8 cellular contexts compared by ENCODE assay signal in the genomic region with DNA sequence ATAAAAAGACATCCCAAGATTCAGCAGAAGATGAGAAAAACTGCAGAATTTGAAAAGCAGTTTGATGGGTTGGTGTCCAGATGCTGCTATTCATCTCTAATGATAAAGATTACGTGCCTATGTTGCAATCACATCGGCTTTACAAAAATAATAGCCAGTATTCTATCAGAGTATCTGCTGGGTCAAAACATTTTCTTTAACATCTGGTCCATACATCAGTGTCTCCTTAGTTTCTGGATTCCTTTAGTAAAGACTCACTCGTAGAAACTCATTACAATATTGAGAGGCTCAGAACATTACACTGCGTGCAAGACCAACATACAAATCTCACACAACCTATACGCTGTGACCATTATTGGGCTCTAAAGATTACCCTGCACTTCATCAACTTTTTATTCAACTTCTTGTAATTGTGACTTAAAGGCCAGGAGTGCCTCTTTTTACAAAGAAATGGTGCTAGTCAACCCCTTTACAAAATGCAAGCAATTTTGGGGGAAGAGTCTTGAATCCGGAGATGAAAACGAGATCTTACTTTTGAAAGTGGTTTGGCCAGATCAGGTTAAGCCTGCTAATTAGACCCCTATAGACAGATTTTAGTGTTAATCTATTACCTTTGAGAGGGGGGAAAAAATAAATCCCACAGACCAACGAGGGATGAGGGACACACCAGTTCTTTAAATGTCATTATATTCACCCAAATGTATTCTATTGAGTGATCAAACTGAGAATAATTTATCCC. TPM values are rescaled to one million over a fixed set of nuclear protein-coding genes. Genes with fewer than 3 reads are reported as not detected.
DNase-seq lines count a peak whose midpoint lies in the region; ATAC-seq and TF ChIP-seq lines count a peak whose summit lies in the region.

No MANE protein-coding gene starts in this region.

- no peaks in the 10 kb centered on the region for H3K27me3 ChIP-seq in mucosa of rectum (ENCODE audit: control insufficient read depth in 2 of 2, insufficient read depth in 2 of 2, low read length in 2 of 2)

- H3K36me3 ChIP-seq in mucosa of rectum (ENCODE audit: control insufficient read depth in 2 of 2, insufficient read depth in 2 of 2, low read length in 2 of 2): peaks cover 3 to 9% of the 10 kb centered on the region in 2 donors

- peak overlapping the region; percentile 41 to 100 (median 100) for H3K27ac Mint-ChIP-seq in brain

- ATAC-seq in HG02623 (IDR thresholded peaks at IDR 0.05; ENCODE audit: unreplicated experiment): no peak

- no peaks in the 10 kb centered on the region for H3K9me3 ChIP-seq in mucosa of rectum (ENCODE audit: control insufficient read depth in 2 of 2, low read length in 2 of 2)

- peaks cover 0 to 11% (median 8%) of the 10 kb centered on the region in 5 experiments for H3K9me3 Mint-ChIP-seq in brain

- H3K4me1 ChIP-seq in mucosa of rectum (ENCODE audit: control insufficient read depth in 2 of 2, insufficient read depth in 2 of 2, low read length in 2 of 2): peaks cover 42 to 51% of the 10 kb centered on the region in 2 donors

- H3K4me3 Mint-ChIP-seq in brain: peak overlapping the region; percentile 99 to 100 (median 100)

- CTCF ChIA-PET in AG04449 (lab: Yijun Ruan, JAX): interaction anchor here (1.0 to 1.9 kb wide), 6 partner anchors 8 to 275 kb away, joined by 3 to 11 read pairs (median 5); no protein-coding TSS in a partner anchor

- peak overlapping the region; percentile 100 for H3K9ac ChIP-seq in mucosa of rectum (ENCODE audit: low read depth in 1 of 2, low read length in 2 of 2)

- H3K36me3 Mint-ChIP-seq in brain: peaks cover 51% of the 10 kb centered on the region

- H3K27me3 Mint-ChIP-seq in brain: peaks cover 27% of the 10 kb centered on the region

- H3K27ac ChIP-seq in mucosa of rectum (ENCODE audit: low read depth in 2 of 2, low read length in 2 of 2): peak overlapping the region in 1 of 2 donors; percentile 16

- POLR2A ChIA-PET in AG04449 (lab: Yijun Ruan, JAX): no interaction called here

- TF ChIP-seq CTCF in AG04449 (IDR thresholded peaks at IDR 0.05; ENCODE audit: insufficient read depth, low read length, missing control alignments) (no peak), brain (conservative IDR thresholded peaks at IDR 0.05) (no peak)

- peaks cover 56% of the 10 kb centered on the region for H3K4me1 Mint-ChIP-seq in brain

- DNase-seq in AG04449 (ENCODE audit: low read depth, low spot score): no peak
- DNase-seq in HT1080 (ENCODE audit: low read depth): peak; percentile 43
- DNase-seq in KG1 (lab: John Stamatoyannopoulos, UW): no peak
- no peak for DNase-seq in mesenteric fat pad (ENCODE audit: low spot score)
- DNase-seq in stimulated activated CD4-positive, alpha-beta T cell treated with anti-CD3 and anti-CD28 coated beads, Interleukin-2, amount 100 ng/mL, for 48 hours: no peak

- peak overlapping the region; percentile 99 for H3K4me3 ChIP-seq in AG04449 (ENCODE audit: low read depth, low read length)
- H3K4me3 ChIP-seq in mucosa of rectum (ENCODE audit: low read length in 2 of 2): peak overlapping the region; percentile 99 to 100

RNA-seq across cellular contexts. Expression of a gene that starts 2.9 kb away (rescaled TPM):
- total RNA-seq in HT1080 (2014; rRNA removed; shearing (Covaris generic)): 427 and 535 TPM in 2 replicates
- 207 and 262 TPM in 2 replicates for polyA plus RNA-seq in HT1080 (2015; cell fraction: cytosol; rRNA removed)
- polyA plus RNA-seq in HT1080 (2015; cell fraction: nucleus; rRNA removed): 549 and 852 TPM in 2 replicates
- 96.7 TPM for polyA plus RNA-seq in brain (ENCODE audit: insufficient read depth, low read depth, low replicate concordance)
- total RNA-seq in mesenteric fat pad: 117 TPM
